1 cellular context compared by ENCODE assay signal in the genomic region with DNA sequence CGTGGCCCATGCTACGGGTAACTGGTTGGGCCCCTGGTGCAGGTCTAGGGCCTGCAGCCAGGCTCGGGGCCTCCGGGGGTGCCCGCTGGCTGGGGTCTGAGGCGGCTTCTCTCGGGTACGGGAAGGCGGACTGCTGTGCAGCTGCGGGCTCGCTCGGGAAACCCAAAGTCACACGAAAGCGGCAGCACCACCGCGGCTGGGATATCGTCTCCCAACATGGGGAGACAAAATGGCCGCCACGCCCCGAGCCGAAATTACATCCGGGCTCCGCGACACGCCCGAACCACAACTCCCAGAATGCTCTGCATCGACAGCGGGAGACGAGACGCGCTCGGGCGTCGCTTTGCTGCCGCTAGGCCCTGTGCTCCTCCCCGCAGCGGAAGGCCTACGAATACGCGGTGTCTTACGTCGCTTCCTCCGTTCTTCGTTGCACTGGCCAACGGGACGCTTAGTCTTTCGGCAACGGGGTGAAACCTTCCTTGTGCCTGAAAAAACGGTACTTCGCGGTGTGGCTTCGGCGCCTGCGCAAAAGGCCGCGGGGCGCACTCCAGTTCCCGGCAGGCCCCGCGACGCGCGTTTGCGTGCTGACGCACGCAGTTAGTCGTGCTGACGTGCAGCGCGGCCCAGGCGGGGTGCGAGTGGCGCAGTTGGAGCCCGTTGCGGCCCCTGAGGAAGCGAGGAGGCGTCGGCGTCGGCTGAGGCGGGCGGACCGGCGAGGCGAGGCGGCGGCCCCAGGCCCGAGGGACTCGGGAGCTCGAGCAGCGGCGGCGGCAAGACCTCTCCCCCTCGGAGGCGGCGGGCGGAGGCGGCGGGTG.
A peak's percentile ranks its signal among the peaks of the same experiment; 100 is the strongest.
TF ChIP-seq lines count a peak whose summit lies in the region.

A gene (plus strand): TSS at position 604 of the 815 bp plus-strand sequence. CDS start 3,727 bp downstream, outside the sequence.

TF ChIP-seq in HepG2, 621 proteins besides CTCF, POLR2A, EP300 and RAD21 (continued from another document and continues in another):
- TF ChIP-seq HES4 (CRISPR knock-in tag; IDR thresholded peaks at IDR 0.05; ENCODE audit: borderline replicate concordance) (peak; percentile 0; the same call in 1 of the 2 replicates), BRCA1 (CRISPR knock-in tag; IDR thresholded peaks at IDR 0.05) (peak; percentile 61; the same call in 1 of the 2 replicates), CCDC6 (CRISPR knock-in tag; IDR thresholded peaks at IDR 0.05) (peak; percentile 50; the same call in 1 of the 2 replicates), SOX6 (IDR thresholded peaks at IDR 0.05) (no peak), SOX6 (CRISPR knock-in tag; IDR thresholded peaks at IDR 0.05) (peak; percentile 61), ZNF616 (CRISPR knock-in tag; IDR thresholded peaks at IDR 0.05; ENCODE audit: low read depth) (peak; percentile 48; the same call in 1 of the 2 replicates), ASH2L (IDR thresholded peaks at IDR 0.05; ENCODE audit: insufficient read length, low read depth, low read length) (peak; percentile 83), ZNF570 (CRISPR knock-in tag; IDR thresholded peaks at IDR 0.05; ENCODE audit: borderline replicate concordance) (0 out of 2 replicates have a peak, but pooled peaks have one; percentile 67), ZNF567 (CRISPR knock-in tag; IDR thresholded peaks at IDR 0.05; ENCODE audit: borderline replicate concordance) (no peak), NFE2L1 (CRISPR knock-in tag; IDR thresholded peaks at IDR 0.05; ENCODE audit: borderline replicate concordance) (no peak), TAF1 (CRISPR knock-in tag; IDR thresholded peaks at IDR 0.05) (peak; percentile 82), FOXK2 (IDR thresholded peaks at IDR 0.05) (no peak), SIN3B (IDR thresholded peaks at IDR 0.05; ENCODE audit: low read length) (no peak), ZFP36L1 (CRISPR knock-in tag; IDR thresholded peaks at IDR 0.05) (peak; percentile 9; the same call in 1 of the 2 replicates), DMAP1 (CRISPR knock-in tag; IDR thresholded peaks at IDR 0.05) (peak; percentile 97), LCORL (IDR thresholded peaks at IDR 0.05) (0 out of 2 replicates have a peak, but pooled peaks have one; percentile 5), LCORL (CRISPR knock-in tag; IDR thresholded peaks at IDR 0.05) (peak; percentile 89), NAIF1 (CRISPR knock-in tag; IDR thresholded peaks at IDR 0.05; ENCODE audit: borderline replicate concordance) (peak; percentile 84; the same call in 1 of the 2 replicates), KLF12 (CRISPR knock-in tag; IDR thresholded peaks at IDR 0.05; ENCODE audit: borderline replicate concordance) (peak; percentile 91; the same call in 1 of the 2 replicates), ATF1 (CRISPR knock-in tag; IDR thresholded peaks at IDR 0.05) (peak; percentile 92), STAT5B (CRISPR knock-in tag; IDR thresholded peaks at IDR 0.05) (no peak; the same call in 1 of the 2 replicates), PAF1 (CRISPR knock-in tag; IDR thresholded peaks at IDR 0.05) (no peak), ZNF737 (CRISPR knock-in tag; IDR thresholded peaks at IDR 0.05; ENCODE audit: borderline replicate concordance) (no peak; the same call in 1 of the 2 replicates), PCBP2 (optimal IDR thresholded peaks at IDR 0.05; ENCODE audit: low read depth, low read length, poor library complexity, severe bottlenecking) (no peak), GATAD1 (CRISPR knock-in tag; IDR thresholded peaks at IDR 0.05) (peak; percentile 89), ZFP1 (CRISPR knock-in tag; IDR thresholded peaks at IDR 0.05) (no peak), SMAD3 (CRISPR knock-in tag; IDR thresholded peaks at IDR 0.05) (no peak), PHF8 (CRISPR knock-in tag; IDR thresholded peaks at IDR 0.05) (peak; percentile 88), MXI1 (IDR thresholded peaks at IDR 0.05; ENCODE audit: borderline replicate concordance, low read depth, low read length) (peak; percentile 47; the same call in 1 of the 3 replicates), ZNF329 (CRISPR knock-in tag; IDR thresholded peaks at IDR 0.05; ENCODE audit: low read depth) (peak; percentile 69; the same call in 1 of the 2 replicates), DNMT3B (CRISPR knock-in tag; conservative IDR thresholded peaks at IDR 0.05) (peak; percentile 9; the same call in 1 of the 2 replicates), THAP11 (CRISPR knock-in tag; IDR thresholded peaks at IDR 0.05) (peak; percentile 99), RARG (CRISPR knock-in tag; IDR thresholded peaks at IDR 0.05; ENCODE audit: low read depth) (peak; percentile 77; the same call in 1 of the 2 replicates)
- TF ChIP-seq, protein P1, sequence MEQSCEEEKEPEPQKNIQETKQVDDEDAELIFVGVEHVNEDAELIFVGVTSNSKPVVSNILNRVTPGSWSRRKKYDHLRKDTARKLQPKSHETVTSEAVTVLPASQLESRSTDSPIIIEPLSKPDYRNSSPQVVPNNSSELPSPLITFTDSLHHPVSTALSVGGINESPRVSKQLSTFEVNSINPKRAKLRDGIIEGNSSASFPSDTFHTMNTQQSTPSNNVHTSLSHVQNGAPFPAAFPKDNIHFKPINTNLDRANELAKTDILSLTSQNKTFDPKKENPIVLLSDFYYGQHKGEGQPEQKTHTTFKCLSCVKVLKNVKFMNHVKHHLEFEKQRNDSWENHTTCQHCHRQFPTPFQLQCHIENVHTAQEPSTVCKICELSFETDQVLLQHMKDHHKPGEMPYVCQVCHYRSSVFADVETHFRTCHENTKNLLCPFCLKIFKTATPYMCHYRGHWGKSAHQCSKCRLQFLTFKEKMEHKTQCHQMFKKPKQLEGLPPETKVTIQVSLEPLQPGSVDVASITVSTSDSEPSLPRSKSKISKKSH (CRISPR knock-in tag; IDR thresholded peaks at IDR 0.05; ENCODE audit: borderline replicate concordance) = peak; percentile 77; the same call in 1 of the 2 replicates
- TF ChIP-seq, protein P2, sequence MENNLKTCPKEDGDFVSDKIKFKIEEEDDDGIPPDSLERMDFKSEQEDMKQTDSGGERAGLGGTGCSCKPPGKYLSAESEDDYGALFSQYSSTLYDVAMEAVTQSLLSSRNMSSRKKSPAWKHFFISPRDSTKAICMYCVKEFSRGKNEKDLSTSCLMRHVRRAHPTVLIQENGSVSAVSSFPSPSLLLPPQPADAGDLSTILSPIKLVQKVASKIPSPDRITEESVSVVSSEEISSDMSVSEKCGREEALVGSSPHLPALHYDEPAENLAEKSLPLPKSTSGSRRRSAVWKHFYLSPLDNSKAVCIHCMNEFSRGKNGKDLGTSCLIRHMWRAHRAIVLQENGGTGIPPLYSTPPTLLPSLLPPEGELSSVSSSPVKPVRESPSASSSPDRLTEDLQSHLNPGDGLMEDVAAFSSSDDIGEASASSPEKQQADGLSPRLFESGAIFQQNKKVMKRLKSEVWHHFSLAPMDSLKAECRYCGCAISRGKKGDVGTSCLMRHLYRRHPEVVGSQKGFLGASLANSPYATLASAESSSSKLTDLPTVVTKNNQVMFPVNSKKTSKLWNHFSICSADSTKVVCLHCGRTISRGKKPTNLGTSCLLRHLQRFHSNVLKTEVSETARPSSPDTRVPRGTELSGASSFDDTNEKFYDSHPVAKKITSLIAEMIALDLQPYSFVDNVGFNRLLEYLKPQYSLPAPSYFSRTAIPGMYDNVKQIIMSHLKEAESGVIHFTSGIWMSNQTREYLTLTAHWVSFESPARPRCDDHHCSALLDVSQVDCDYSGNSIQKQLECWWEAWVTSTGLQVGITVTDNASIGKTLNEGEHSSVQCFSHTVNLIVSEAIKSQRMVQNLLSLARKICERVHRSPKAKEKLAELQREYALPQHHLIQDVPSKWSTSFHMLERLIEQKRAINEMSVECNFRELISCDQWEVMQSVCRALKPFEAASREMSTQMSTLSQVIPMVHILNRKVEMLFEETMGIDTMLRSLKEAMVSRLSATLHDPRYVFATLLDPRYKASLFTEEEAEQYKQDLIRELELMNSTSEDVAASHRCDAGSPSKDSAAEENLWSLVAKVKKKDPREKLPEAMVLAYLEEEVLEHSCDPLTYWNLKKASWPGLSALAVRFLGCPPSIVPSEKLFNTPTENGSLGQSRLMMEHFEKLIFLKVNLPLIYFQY (CRISPR knock-in tag; IDR thresholded peaks at IDR 0.05; ENCODE audit: borderline replicate concordance) = no peak
- TF ChIP-seq, protein P3, sequence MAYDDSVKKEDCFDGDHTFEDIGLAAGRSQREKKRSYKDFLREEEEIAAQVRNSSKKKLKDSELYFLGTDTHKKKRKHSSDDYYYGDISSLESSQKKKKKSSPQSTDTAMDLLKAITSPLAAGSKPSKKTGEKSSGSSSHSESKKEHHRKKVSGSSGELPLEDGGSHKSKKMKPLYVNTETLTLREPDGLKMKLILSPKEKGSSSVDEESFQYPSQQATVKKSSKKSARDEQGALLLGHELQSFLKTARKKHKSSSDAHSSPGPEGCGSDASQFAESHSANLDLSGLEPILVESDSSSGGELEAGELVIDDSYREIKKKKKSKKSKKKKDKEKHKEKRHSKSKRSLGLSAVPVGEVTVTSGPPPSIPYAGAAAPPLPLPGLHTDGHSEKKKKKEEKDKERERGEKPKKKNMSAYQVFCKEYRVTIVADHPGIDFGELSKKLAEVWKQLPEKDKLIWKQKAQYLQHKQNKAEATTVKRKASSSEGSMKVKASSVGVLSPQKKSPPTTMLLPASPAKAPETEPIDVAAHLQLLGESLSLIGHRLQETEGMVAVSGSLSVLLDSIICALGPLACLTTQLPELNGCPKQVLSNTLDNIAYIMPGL (CRISPR knock-in tag; IDR thresholded peaks at IDR 0.05; ENCODE audit: borderline replicate concordance in 1 of 2, low read depth in 1 of 2) = peak; percentile 89 to 90
- TF ChIP-seq, protein P4, sequence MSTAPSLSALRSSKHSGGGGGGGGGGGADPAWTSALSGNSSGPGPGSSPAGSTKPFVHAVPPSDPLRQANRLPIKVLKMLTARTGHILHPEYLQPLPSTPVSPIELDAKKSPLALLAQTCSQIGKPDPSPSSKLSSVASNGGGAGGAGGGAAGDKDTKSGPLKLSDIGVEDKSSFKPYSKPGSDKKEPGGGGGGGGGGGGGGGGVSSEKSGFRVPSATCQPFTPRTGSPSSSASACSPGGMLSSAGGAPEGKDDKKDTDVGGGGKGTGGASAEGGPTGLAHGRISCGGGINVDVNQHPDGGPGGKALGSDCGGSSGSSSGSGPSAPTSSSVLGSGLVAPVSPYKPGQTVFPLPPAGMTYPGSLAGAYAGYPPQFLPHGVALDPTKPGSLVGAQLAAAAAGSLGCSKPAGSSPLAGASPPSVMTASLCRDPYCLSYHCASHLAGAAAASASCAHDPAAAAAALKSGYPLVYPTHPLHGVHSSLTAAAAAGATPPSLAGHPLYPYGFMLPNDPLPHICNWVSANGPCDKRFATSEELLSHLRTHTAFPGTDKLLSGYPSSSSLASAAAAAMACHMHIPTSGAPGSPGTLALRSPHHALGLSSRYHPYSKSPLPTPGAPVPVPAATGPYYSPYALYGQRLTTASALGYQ (CRISPR knock-in tag; IDR thresholded peaks at IDR 0.05) = peak; percentile 86; the same call in 1 of the 2 replicates
- TF ChIP-seq, protein P5, sequence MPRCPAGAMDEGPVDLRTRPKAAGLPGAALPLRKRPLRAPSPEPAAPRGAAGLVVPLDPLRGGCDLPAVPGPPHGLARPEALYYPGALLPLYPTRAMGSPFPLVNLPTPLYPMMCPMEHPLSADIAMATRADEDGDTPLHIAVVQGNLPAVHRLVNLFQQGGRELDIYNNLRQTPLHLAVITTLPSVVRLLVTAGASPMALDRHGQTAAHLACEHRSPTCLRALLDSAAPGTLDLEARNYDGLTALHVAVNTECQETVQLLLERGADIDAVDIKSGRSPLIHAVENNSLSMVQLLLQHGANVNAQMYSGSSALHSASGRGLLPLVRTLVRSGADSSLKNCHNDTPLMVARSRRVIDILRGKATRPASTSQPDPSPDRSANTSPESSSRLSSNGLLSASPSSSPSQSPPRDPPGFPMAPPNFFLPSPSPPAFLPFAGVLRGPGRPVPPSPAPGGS (CRISPR knock-in tag; IDR thresholded peaks at IDR 0.05) = peak; percentile 90
- TF ChIP-seq, protein P6, sequence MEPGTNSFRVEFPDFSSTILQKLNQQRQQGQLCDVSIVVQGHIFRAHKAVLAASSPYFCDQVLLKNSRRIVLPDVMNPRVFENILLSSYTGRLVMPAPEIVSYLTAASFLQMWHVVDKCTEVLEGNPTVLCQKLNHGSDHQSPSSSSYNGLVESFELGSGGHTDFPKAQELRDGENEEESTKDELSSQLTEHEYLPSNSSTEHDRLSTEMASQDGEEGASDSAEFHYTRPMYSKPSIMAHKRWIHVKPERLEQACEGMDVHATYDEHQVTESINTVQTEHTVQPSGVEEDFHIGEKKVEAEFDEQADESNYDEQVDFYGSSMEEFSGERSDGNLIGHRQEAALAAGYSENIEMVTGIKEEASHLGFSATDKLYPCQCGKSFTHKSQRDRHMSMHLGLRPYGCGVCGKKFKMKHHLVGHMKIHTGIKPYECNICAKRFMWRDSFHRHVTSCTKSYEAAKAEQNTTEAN (CRISPR knock-in tag; conservative IDR thresholded peaks at IDR 0.05) = peak; percentile 36
- TF ChIP-seq, protein P7, sequence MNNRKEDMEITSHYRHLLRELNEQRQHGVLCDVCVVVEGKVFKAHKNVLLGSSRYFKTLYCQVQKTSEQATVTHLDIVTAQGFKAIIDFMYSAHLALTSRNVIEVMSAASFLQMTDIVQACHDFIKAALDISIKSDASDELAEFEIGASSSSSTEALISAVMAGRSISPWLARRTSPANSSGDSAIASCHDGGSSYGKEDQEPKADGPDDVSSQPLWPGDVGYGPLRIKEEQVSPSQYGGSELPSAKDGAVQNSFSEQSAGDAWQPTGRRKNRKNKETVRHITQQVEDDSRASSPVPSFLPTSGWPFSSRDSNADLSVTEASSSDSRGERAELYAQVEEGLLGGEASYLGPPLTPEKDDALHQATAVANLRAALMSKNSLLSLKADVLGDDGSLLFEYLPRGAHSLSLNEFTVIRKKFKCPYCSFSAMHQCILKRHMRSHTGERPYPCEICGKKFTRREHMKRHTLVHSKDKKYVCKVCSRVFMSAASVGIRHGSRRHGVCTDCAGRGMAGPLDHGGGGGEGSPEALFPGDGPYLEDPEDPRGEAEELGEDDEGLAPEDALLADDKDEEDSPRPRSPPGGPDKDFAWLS (CRISPR knock-in tag; IDR thresholded peaks at IDR 0.05; ENCODE audit: borderline replicate concordance) = peak; percentile 84; the same call in 1 of the 2 replicates
- TF ChIP-seq, protein P8, sequence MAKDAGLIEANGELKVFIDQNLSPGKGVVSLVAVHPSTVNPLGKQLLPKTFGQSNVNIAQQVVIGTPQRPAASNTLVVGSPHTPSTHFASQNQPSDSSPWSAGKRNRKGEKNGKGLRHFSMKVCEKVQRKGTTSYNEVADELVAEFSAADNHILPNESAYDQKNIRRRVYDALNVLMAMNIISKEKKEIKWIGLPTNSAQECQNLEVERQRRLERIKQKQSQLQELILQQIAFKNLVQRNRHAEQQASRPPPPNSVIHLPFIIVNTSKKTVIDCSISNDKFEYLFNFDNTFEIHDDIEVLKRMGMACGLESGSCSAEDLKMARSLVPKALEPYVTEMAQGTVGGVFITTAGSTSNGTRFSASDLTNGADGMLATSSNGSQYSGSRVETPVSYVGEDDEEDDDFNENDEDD (CRISPR knock-in tag; IDR thresholded peaks at IDR 0.05; ENCODE audit: borderline replicate concordance) = peak; percentile 69; the same call in 1 of the 2 replicates
